Comparison of ENCODE assay signal across 29 cellular contexts in the genomic region with DNA sequence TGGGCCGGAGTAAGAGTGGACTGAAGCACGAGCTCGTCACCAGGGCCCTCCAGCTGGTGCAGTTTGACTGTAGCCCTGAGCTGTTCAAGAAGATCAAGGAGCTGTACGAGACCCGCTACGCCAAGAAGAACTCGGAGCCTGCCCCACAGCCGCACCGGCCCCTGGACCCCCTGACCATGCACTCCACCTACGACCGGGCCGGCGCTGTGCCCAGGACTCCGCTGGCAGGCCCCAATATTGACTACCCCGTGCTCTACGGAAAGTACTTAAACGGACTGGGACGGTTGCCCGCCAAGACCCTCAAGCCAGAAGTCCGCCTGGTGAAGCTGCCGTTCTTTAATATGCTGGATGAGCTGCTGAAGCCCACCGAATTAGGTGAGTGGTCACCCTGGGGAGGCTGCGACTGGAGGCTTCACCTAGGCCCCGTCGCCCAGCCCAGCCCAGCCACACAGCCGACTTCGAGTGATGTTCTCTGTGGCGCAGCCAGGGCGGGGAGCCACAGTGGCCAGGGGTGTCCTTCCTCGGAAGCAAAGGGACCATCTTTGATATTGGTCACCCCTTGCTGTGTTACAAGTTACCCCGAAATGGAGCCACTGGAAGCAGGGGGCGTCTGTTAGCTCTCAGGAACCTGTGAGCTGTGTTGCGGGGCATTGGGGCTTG. TPM values are rescaled to one million over a fixed set of nuclear protein-coding genes. Genes with fewer than 3 reads are reported as not detected.
A peak's percentile ranks its signal among the peaks of the same experiment; 100 is the strongest.
DNase-seq lines count a peak whose midpoint lies in the region; ATAC-seq, FAIRE-seq and TF ChIP-seq lines count a peak whose summit lies in the region.
"Had no signal": no experiment of that assay in that cellular context is flagged by ENCODE, and none has a peak within 500 bp of the region (broad histone marks: within the 10 kb centered on the region; RNA-seq: fewer than 3 reads in every experiment).

No MANE protein-coding gene starts in this region.

- H3F3A ChIP-seq in SK-N-SH (replicated peaks; ENCODE audit: insufficient read depth) = no peaks in the 10 kb centered on the region

- no peaks in the 10 kb centered on the region for H3K9me3 ChIP-seq in SK-N-SH
- no peaks in the 10 kb centered on the region for H3K9me3 ChIP-seq in endocrine pancreas (ENCODE audit: control insufficient read depth, low read length)
- no peaks in the 10 kb centered on the region for H3K9me3 ChIP-seq in pancreas
- no peaks in the 10 kb centered on the region for H3K9me3 ChIP-seq in upper lobe of right lung
- H3K9me3 ChIP-seq: esophagus squamous epithelium, lower lobe of right lung, neutrophil, Peyer's patch, SJCRH30, suprapubic skin had no signal

- H3K27ac ChIP-seq in SK-N-SH (ENCODE audit: low read depth in 2 of 2, low read length in 1 of 2) (no peak overlapping the region), pancreas (peak overlapping the region; percentile 23 to 82 (median 61)), upper lobe of right lung (no peak overlapping the region)
- H3K27ac ChIP-seq: 22Rv1, esophagus squamous epithelium, lower lobe of right lung, neutrophil, SJCRH30, suprapubic skin had no signal

- no peaks in the 10 kb centered on the region for H3K27me3 ChIP-seq in SK-N-SH (ENCODE audit: insufficient read depth)
- H3K27me3 ChIP-seq in endocrine pancreas (ENCODE audit: control insufficient read depth, insufficient read depth, low read length) = no peaks in the 10 kb centered on the region
- no peaks in the 10 kb centered on the region for H3K27me3 ChIP-seq in pancreas
- no peaks in the 10 kb centered on the region for H3K27me3 ChIP-seq in upper lobe of right lung
- H3K27me3 ChIP-seq: esophagus squamous epithelium, neutrophil, Peyer's patch, SJCRH30, suprapubic skin had no signal

- intact Hi-C loops in pancreas (cut with DNase I) (no loop called here), upper lobe of right lung (cut with DNase I) (no loop called here)

- H3K4me1 ChIP-seq in SK-N-SH (ENCODE audit: control insufficient read depth in 1 of 2, insufficient read depth in 2 of 2, low read depth in 1 of 2, low read length in 1 of 2) (peaks cover 12 to 49% of the 10 kb centered on the region in 2 experiments; a peak in 2 of 4 replicates), endocrine pancreas (ENCODE audit: control insufficient read depth, insufficient read depth, low read length) (peaks cover 4% of the 10 kb centered on the region), pancreas (peaks cover 31 to 69% (median 63%) of the 10 kb centered on the region in 3 donors), upper lobe of right lung (peaks cover 35% of the 10 kb centered on the region)

- ATAC-seq in SK-N-SH treated with all-trans-retinoic acid at 6 μM for 48 hours (no peak), pancreas (no peak), upper lobe of right lung (no peak), GM18909 (IDR thresholded peaks at IDR 0.05; ENCODE audit: poor library complexity, unreplicated experiment) (no peak)
- ATAC-seq: activated CD8-positive, alpha-beta T cell treated with anti-CD3 and anti-CD28 coated beads for 36 hours; lower lobe of right lung had no signal

- peaks cover 81% of the 10 kb centered on the region for H3K79me2 ChIP-seq in SK-N-SH (ENCODE audit: insufficient read depth)

- 95% methylated on average over 18 of the region's 33 CpGs for WGBS in SK-N-SH (ENCODE audit: low lambda C conversion rate)
- WGBS in pancreas, 2 donors = 88 to 91% methylated on average over 33 of the region's 33 CpGs

- H3K36me3 ChIP-seq in SK-N-SH (replicated peaks in 1 of 2; ENCODE audit: control insufficient read depth in 1 of 2, insufficient read depth in 2 of 2, low read length in 1 of 2) (peaks cover 0 to 37% of the 10 kb centered on the region in 2 experiments), endocrine pancreas (ENCODE audit: control insufficient read depth, insufficient read depth, low read length) (no peaks in the 10 kb centered on the region), pancreas (peaks cover 0 to 9% (median 2%) of the 10 kb centered on the region in 3 donors), upper lobe of right lung (peaks cover 22% of the 10 kb centered on the region)

- DNase-seq in SK-N-SH = peak; percentile 6
- peak in 2 of 6 donors; percentile 19 to 42 for DNase-seq in pancreas
- peak; percentile 63 for DNase-seq in upper lobe of right lung
- no peak for DNase-seq in COLO668 (lab: John Stamatoyannopoulos, UW; ENCODE audit: unreplicated experiment)
- no peak for DNase-seq in GDM1 (lab: John Stamatoyannopoulos, UW)
- DNase-seq: activated CD4-positive, alpha-beta T cell treated with anti-CD3 and anti-CD28 coated beads for 1 hour; activated CD8-positive, alpha-beta T cell treated with anti-CD3 and anti-CD28 coated beads for 36 hours; activated effector memory CD4-positive, alpha-beta T cell treated with anti-CD3 and anti-CD28 coated beads, Interleukin-2, amount 50 U/mL, for 16 hours; activated naive CD8-positive, alpha-beta T cell treated with anti-CD3 and anti-CD28 coated beads, Interleukin-2, amount 10 ng/mL, durations not matched to agents 7 days and 5 days; activated T-cell treated with anti-CD3 and anti-CD28 coated beads for 4 hours; CD4-positive, alpha-beta memory T cell; effector memory CD4-positive, alpha-beta T cell; esophagus squamous epithelium; lower lobe of right lung; NCI-H1694; NCI-H2171 treated with DMSO at 0.1 percent for 48 hours; NCI-H524; SJCRH30; stimulated activated CD4-positive, alpha-beta T cell treated with anti-CD3 and anti-CD28 coated beads, Interleukin-2, amount 100 ng/mL, for 24 hours had no signal

- CTCF ChIA-PET in SK-N-SH (lab: Yijun Ruan, JAX) = interaction anchor here (0.8 kb wide), 1 partner anchor 25 kb away, joined by 3 read pairs; no protein-coding TSS in a partner anchor

- TF ChIP-seq CTCF in SK-N-SH (IDR thresholded peaks at IDR 0.05) (no peak), pancreas (IDR thresholded peaks at IDR 0.05) (no peak), upper lobe of right lung (IDR thresholded peaks at IDR 0.05) (no peak)

- no peak overlapping the region for H2AFZ ChIP-seq in SK-N-SH (ENCODE audit: low read depth)

- H4K20me1 ChIP-seq in SK-N-SH (ENCODE audit: insufficient read depth) = peaks cover 90% of the 10 kb centered on the region

- no peak overlapping the region for H3K4me2 ChIP-seq in SK-N-SH
- H3K4me2 ChIP-seq: smooth muscle cell had no signal

- H3K9ac ChIP-seq in SK-N-SH (no peak overlapping the region), endocrine pancreas (ENCODE audit: control insufficient read depth, insufficient read depth, low read length) (peak overlapping the region; percentile 57)

- no peak for TF ChIP-seq EP300 in SK-N-SH (IDR thresholded peaks at IDR 0.05; ENCODE audit: borderline replicate concordance in 1 of 2, low read depth in 1 of 2, low read length in 1 of 2)

- H3K9me2 ChIP-seq in SK-N-SH = no peaks in the 10 kb centered on the region

- POLR2A ChIA-PET in SK-N-SH (lab: Yijun Ruan, JAX) = no interaction called here

- TF ChIP-seq RAD21 in SK-N-SH (IDR thresholded peaks at IDR 0.05; ENCODE audit: low read length) = no peak

- H3K4me3 ChIP-seq in SK-N-SH (ENCODE audit: low read depth in 2 of 2, low read length in 1 of 2) (no peak overlapping the region), endocrine pancreas (ENCODE audit: control insufficient read depth, insufficient read depth, low read length) (no peak overlapping the region), pancreas (no peak overlapping the region), upper lobe of right lung (no peak overlapping the region)
- H3K4me3 ChIP-seq: esophagus squamous epithelium, lower lobe of right lung, Peyer's patch, SJCRH30, smooth muscle cell, suprapubic skin had no signal

- FAIRE-seq in pancreas (lab: Jason Lieb, UNC) = no peak
- FAIRE-seq: colon, frontal cortex had no signal

TF ChIP-seq in SK-N-SH, 30 proteins besides CTCF, POLR2A, EP300 and RAD21 (continues in another document):
- TF ChIP-seq, protein P1, sequence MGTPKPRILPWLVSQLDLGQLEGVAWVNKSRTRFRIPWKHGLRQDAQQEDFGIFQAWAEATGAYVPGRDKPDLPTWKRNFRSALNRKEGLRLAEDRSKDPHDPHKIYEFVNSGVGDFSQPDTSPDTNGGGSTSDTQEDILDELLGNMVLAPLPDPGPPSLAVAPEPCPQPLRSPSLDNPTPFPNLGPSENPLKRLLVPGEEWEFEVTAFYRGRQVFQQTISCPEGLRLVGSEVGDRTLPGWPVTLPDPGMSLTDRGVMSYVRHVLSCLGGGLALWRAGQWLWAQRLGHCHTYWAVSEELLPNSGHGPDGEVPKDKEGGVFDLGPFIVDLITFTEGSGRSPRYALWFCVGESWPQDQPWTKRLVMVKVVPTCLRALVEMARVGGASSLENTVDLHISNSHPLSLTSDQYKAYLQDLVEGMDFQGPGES (IDR thresholded peaks at IDR 0.05; ENCODE audit: low read depth, low read length) = no peak

TF ChIP-seq in SK-N-SH treated with all-trans-retinoic acid at 6 μM for 48 hours, 23 proteins besides CTCF, POLR2A, EP300 and RAD21 (continues in another document):
- TF ChIP-seq PPARA (CRISPR knock-in tag; IDR thresholded peaks at IDR 0.05; ENCODE audit: borderline replicate concordance) (no peak), CSDC2 (CRISPR knock-in tag; IDR thresholded peaks at IDR 0.05) (no peak), ISL1 (CRISPR knock-in tag; IDR thresholded peaks at IDR 0.05) (no peak), TCF4 (CRISPR knock-in tag; IDR thresholded peaks at IDR 0.05; ENCODE audit: borderline replicate concordance) (no peak), TOX (CRISPR knock-in tag; IDR thresholded peaks at IDR 0.05; ENCODE audit: borderline replicate concordance) (no peak), ZNF8 (CRISPR knock-in tag; IDR thresholded peaks at IDR 0.05) (no peak), GLIS3 (CRISPR knock-in tag; IDR thresholded peaks at IDR 0.05) (no peak)

RNA-seq across cellular contexts. Expression of a gene that starts 5.6 kb away (rescaled TPM):
- polyA plus RNA-seq in SK-N-SH (2012; rRNA removed) = 7.7 and 14.1 TPM in 2 replicates
- polyA plus RNA-seq in SK-N-SH (2012; cell fraction: cytosol; rRNA removed) = 4.8 and 7.9 TPM in 2 replicates
- polyA plus RNA-seq in SK-N-SH (2012; cell fraction: nucleus; rRNA removed) = 17.7 and 23.8 TPM in 2 replicates
- total RNA-seq in pancreas = 10 to 100 TPM; 13.4 to 25.3 (median 16.1) TPM
- polyA plus RNA-seq in pancreas = 10 to 100 TPM; 12.8 to 14.8 TPM
- 25.4 TPM for total RNA-seq in upper lobe of right lung

RNA-seq across cellular contexts. Expression of a gene that starts 27.8 kb away (rescaled TPM):
- polyA plus RNA-seq in SK-N-SH (2012; rRNA removed) (1,295 and 1,553 TPM in 2 replicates), pancreas (1,000 to 10,000 TPM in 1 of 2 donors, 100 to 1,000 TPM in 1; 545 to 1,088 TPM)
- 756 and 1,170 TPM in 2 replicates for polyA plus RNA-seq in SK-N-SH (2012; cell fraction: cytosol; rRNA removed)
- polyA plus RNA-seq in SK-N-SH (2012; cell fraction: nucleus; rRNA removed) = 816 and 855 TPM in 2 replicates
- total RNA-seq in pancreas (1,000 to 10,000 TPM; 2,199 to 4,238 (median 2,879) TPM), upper lobe of right lung (1,960 TPM)

RNA-seq across cellular contexts. Expression of a gene that starts 42.2 kb away (rescaled TPM):
- polyA plus RNA-seq in SK-N-SH (2012; rRNA removed) (118 and 142 TPM in 2 replicates), pancreas (10 to 100 TPM; 50.6 to 61.4 TPM)
- polyA plus RNA-seq in SK-N-SH (2012; cell fraction: cytosol; rRNA removed) = 67.8 and 92.3 TPM in 2 replicates
- polyA plus RNA-seq in SK-N-SH (2012; cell fraction: nucleus; rRNA removed) = 184 and 238 TPM in 2 replicates
- total RNA-seq in pancreas (10 to 100 TPM; 20.6 to 40.1 (median 27.4) TPM), upper lobe of right lung (70.7 TPM)

RNA-seq across cellular contexts. Expression of a gene that starts 53.6 kb away (rescaled TPM):
- polyA plus RNA-seq in SK-N-SH (2012; rRNA removed) (5.6 and 7.4 TPM in 2 replicates), pancreas (1 to 10 TPM; 6.1 to 9.3 TPM)
- 2.8 and 5.8 TPM in 2 replicates for polyA plus RNA-seq in SK-N-SH (2012; cell fraction: cytosol; rRNA removed)
- polyA plus RNA-seq in SK-N-SH (2012; cell fraction: nucleus; rRNA removed) = 17.7 and 19.8 TPM in 2 replicates
- total RNA-seq in pancreas (10 to 100 TPM; 10.9 to 25.0 (median 15.6) TPM), upper lobe of right lung (54.3 TPM)

Comparison
In these comparisons a context has a peak if more than half of its experiments do, and no peak if none do; other contexts are left out.
1. DNase-seq: peak in SK-N-SH (single experiment) and upper lobe of right lung (single experiment); none in COLO668 (single experiment) and GDM1 (single experiment).
2. H3K27ac ChIP-seq: peak in pancreas (4 of 4); none in SK-N-SH (0 of 2) and upper lobe of right lung (single experiment).